In the genomic region with DNA sequence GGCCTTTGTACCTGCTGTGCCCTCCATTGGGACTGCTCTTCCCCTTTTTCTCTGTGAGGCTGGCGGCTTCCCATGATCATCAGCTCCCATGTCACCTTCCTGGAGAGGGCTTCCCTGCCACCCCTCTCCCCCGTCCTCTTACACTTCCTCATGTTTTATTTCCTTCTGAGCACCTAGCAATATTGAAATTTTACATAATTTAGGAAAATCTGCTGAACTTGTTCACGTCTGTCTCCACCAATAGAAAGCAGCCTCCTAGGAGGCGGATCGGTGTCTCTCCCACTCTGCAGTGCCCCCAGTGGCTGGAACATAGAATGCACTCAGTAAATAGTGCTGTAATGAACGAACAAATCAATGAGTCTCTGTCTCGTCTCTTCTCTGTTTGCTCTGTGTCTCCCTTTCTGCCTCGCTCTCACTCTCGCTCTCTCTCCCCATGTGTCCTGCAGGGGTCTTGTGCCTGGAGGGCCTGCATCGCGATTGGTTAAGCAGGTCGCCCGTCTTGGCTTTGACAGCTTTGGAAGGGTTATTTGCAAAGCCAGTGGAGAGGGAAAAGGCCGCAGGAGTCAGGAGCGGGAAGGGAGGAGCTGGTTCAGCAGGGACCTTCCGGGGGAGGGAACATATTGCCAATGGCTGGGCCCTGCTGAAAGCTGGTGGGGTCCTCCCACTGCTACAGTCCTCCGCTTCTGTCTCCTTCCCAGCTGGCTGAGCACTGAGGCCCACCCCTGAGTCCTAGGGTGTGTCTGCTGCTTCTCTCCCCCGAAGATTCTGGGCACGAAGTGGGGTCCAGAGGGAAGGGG, we compare ENCODE assay signal across 1 cellular context.
A peak's percentile ranks its signal among the peaks of the same experiment; 100 is the strongest.
TF ChIP-seq lines count a peak whose summit lies in the region.

No MANE protein-coding gene starts in this region.

TF ChIP-seq in HepG2, 621 proteins besides CTCF, POLR2A, EP300 and RAD21 (continued from another document and continues in another):
- 0 out of 2 replicates have a peak, but pooled peaks have one; percentile 39 for TF ChIP-seq ZNF616 (CRISPR knock-in tag; IDR thresholded peaks at IDR 0.05; ENCODE audit: low read depth)
- TF ChIP-seq, protein P1, sequence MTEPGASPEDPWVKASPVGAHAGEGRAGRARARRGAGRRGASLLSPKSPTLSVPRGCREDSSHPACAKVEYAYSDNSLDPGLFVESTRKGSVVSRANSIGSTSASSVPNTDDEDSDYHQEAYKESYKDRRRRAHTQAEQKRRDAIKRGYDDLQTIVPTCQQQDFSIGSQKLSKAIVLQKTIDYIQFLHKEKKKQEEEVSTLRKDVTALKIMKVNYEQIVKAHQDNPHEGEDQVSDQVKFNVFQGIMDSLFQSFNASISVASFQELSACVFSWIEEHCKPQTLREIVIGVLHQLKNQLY (CRISPR knock-in tag; IDR thresholded peaks at IDR 0.05): 0 out of 2 replicates have a peak, but pooled peaks have one; percentile 8
- TF ChIP-seq TBP (CRISPR knock-in tag; IDR thresholded peaks at IDR 0.05): no peak
- TF ChIP-seq FOXO1 (CRISPR knock-in tag; IDR thresholded peaks at IDR 0.05): no peak
- TF ChIP-seq ZC3H4 (CRISPR knock-in tag; IDR thresholded peaks at IDR 0.05; ENCODE audit: borderline replicate concordance): no peak; the same call in 1 of the 2 replicates
- peak; percentile 83 for TF ChIP-seq TEAD3 (CRISPR knock-in tag; optimal IDR thresholded peaks at IDR 0.05; ENCODE audit: borderline replicate concordance)
- peak; percentile 72 for TF ChIP-seq SP2 (CRISPR knock-in tag; IDR thresholded peaks at IDR 0.05)
- 0 out of 2 replicates have a peak, but pooled peaks have one; percentile 17 for TF ChIP-seq ZNF225 (CRISPR knock-in tag; IDR thresholded peaks at IDR 0.05)
- peak; percentile 90 for TF ChIP-seq PHF21A (CRISPR knock-in tag; IDR thresholded peaks at IDR 0.05)
- TF ChIP-seq HDAC2 (CRISPR knock-in tag; IDR thresholded peaks at IDR 0.05): peak; percentile 85
- peak; percentile 50 for TF ChIP-seq POGZ (CRISPR knock-in tag; IDR thresholded peaks at IDR 0.05)
- TF ChIP-seq, protein P2, sequence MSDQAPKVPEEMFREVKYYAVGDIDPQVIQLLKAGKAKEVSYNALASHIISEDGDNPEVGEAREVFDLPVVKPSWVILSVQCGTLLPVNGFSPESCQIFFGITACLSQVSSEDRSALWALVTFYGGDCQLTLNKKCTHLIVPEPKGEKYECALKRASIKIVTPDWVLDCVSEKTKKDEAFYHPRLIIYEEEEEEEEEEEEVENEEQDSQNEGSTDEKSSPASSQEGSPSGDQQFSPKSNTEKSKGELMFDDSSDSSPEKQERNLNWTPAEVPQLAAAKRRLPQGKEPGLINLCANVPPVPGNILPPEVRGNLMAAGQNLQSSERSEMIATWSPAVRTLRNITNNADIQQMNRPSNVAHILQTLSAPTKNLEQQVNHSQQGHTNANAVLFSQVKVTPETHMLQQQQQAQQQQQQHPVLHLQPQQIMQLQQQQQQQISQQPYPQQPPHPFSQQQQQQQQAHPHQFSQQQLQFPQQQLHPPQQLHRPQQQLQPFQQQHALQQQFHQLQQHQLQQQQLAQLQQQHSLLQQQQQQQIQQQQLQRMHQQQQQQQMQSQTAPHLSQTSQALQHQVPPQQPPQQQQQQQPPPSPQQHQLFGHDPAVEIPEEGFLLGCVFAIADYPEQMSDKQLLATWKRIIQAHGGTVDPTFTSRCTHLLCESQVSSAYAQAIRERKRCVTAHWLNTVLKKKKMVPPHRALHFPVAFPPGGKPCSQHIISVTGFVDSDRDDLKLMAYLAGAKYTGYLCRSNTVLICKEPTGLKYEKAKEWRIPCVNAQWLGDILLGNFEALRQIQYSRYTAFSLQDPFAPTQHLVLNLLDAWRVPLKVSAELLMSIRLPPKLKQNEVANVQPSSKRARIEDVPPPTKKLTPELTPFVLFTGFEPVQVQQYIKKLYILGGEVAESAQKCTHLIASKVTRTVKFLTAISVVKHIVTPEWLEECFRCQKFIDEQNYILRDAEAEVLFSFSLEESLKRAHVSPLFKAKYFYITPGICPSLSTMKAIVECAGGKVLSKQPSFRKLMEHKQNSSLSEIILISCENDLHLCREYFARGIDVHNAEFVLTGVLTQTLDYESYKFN (CRISPR knock-in tag; conservative IDR thresholded peaks at IDR 0.05): peak; percentile 22; the same call in 1 of the 2 replicates
- no peak for TF ChIP-seq SNRNP70 (IDR thresholded peaks at IDR 0.05; ENCODE audit: low read depth, low read length)
- peak; percentile 81 for TF ChIP-seq CCAR2 (optimal IDR thresholded peaks at IDR 0.05; ENCODE audit: low read depth, low read length)
- TF ChIP-seq ZNF383 (CRISPR knock-in tag; IDR thresholded peaks at IDR 0.05; ENCODE audit: borderline replicate concordance): no peak
- 0 out of 4 replicates have a peak, but pooled peaks of 1 of the 2 experiments have one; percentile 45 for TF ChIP-seq KLF16 (CRISPR knock-in tag; IDR thresholded peaks at IDR 0.05)
- TF ChIP-seq ATF1 (CRISPR knock-in tag; IDR thresholded peaks at IDR 0.05): 0 out of 2 replicates have a peak, but pooled peaks have one; percentile 35
- peak; percentile 69; the same call in 1 of the 2 replicates for TF ChIP-seq ARNT2 (CRISPR knock-in tag; IDR thresholded peaks at IDR 0.05; ENCODE audit: low read depth)
- TF ChIP-seq ZMAT3 (CRISPR knock-in tag; conservative IDR thresholded peaks at IDR 0.05): 0 out of 2 replicates have a peak, but pooled peaks have one; percentile 66
- TF ChIP-seq ZBTB7A (CRISPR knock-in tag; IDR thresholded peaks at IDR 0.05): 0 out of 2 replicates have a peak, but pooled peaks have one; percentile 50
- peak; percentile 57; the same call in 1 of the 2 replicates for TF ChIP-seq SP5 (CRISPR knock-in tag; IDR thresholded peaks at IDR 0.05; ENCODE audit: borderline replicate concordance, low read depth)
- TF ChIP-seq SMC3 (IDR thresholded peaks at IDR 0.05; ENCODE audit: low read length): peak; percentile 46
- no peak for TF ChIP-seq SOX13 (IDR thresholded peaks at IDR 0.05)
- peak in 1 of 2 experiments; percentile 56; a peak in 1 of 4 replicates for TF ChIP-seq SOX13 (CRISPR knock-in tag; conservative IDR thresholded peaks at IDR 0.05 in 1 of 2, IDR thresholded peaks at IDR 0.05 in 1 of 2)
- TF ChIP-seq HOXA7 (CRISPR knock-in tag; IDR thresholded peaks at IDR 0.05): 0 out of 2 replicates have a peak, but pooled peaks have one; percentile 34
- TF ChIP-seq LCORL (IDR thresholded peaks at IDR 0.05): no peak
- TF ChIP-seq LCORL (CRISPR knock-in tag; IDR thresholded peaks at IDR 0.05): peak; percentile 65; the same call in 1 of the 2 replicates
- TF ChIP-seq ZNF773 (CRISPR knock-in tag; IDR thresholded peaks at IDR 0.05; ENCODE audit: borderline replicate concordance): 0 out of 2 replicates have a peak, but pooled peaks have one; percentile 63
- peak; percentile 45; the same call in 1 of the 2 replicates for TF ChIP-seq MIER3 (CRISPR knock-in tag; IDR thresholded peaks at IDR 0.05; ENCODE audit: borderline replicate concordance)
- TF ChIP-seq BCL6 (CRISPR knock-in tag; IDR thresholded peaks at IDR 0.05): peak; percentile 68
- TF ChIP-seq CREB1 (IDR thresholded peaks at IDR 0.05): no peak; the same call in 1 of the 2 replicates
- TF ChIP-seq CREB1 (CRISPR knock-in tag; IDR thresholded peaks at IDR 0.05): peak; percentile 78
- TF ChIP-seq, protein P3, sequence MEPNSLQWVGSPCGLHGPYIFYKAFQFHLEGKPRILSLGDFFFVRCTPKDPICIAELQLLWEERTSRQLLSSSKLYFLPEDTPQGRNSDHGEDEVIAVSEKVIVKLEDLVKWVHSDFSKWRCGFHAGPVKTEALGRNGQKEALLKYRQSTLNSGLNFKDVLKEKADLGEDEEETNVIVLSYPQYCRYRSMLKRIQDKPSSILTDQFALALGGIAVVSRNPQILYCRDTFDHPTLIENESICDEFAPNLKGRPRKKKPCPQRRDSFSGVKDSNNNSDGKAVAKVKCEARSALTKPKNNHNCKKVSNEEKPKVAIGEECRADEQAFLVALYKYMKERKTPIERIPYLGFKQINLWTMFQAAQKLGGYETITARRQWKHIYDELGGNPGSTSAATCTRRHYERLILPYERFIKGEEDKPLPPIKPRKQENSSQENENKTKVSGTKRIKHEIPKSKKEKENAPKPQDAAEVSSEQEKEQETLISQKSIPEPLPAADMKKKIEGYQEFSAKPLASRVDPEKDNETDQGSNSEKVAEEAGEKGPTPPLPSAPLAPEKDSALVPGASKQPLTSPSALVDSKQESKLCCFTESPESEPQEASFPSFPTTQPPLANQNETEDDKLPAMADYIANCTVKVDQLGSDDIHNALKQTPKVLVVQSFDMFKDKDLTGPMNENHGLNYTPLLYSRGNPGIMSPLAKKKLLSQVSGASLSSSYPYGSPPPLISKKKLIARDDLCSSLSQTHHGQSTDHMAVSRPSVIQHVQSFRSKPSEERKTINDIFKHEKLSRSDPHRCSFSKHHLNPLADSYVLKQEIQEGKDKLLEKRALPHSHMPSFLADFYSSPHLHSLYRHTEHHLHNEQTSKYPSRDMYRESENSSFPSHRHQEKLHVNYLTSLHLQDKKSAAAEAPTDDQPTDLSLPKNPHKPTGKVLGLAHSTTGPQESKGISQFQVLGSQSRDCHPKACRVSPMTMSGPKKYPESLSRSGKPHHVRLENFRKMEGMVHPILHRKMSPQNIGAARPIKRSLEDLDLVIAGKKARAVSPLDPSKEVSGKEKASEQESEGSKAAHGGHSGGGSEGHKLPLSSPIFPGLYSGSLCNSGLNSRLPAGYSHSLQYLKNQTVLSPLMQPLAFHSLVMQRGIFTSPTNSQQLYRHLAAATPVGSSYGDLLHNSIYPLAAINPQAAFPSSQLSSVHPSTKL (CRISPR knock-in tag; IDR thresholded peaks at IDR 0.05): peak; percentile 60; the same call in 1 of the 2 replicates
- TF ChIP-seq PPARG (CRISPR knock-in tag; conservative IDR thresholded peaks at IDR 0.05): peak; percentile 70
- TF ChIP-seq HOXA5 (CRISPR knock-in tag; IDR thresholded peaks at IDR 0.05): peak; percentile 29; the same call in 1 of the 2 replicates
- no peak for TF ChIP-seq KDM6A (CRISPR knock-in tag; IDR thresholded peaks at IDR 0.05; ENCODE audit: low read depth)
- TF ChIP-seq ZFX (CRISPR knock-in tag; IDR thresholded peaks at IDR 0.05; ENCODE audit: low read depth): peak; percentile 83
- TF ChIP-seq, protein P4, sequence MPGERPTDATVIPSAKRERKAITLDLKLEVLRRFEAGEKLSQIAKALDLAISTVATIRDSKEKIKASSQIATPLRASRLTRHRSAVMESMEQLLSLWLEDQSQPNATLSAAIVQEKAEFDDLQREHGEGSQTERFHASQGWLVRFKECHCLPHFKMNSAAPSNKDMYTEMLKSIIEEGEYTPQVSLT (CRISPR knock-in tag; IDR thresholded peaks at IDR 0.05; ENCODE audit: borderline replicate concordance, low read depth): no peak
- no peak for TF ChIP-seq SNAI1 (CRISPR knock-in tag; IDR thresholded peaks at IDR 0.05; ENCODE audit: borderline replicate concordance)
- TF ChIP-seq ZNF781 (CRISPR knock-in tag; IDR thresholded peaks at IDR 0.05; ENCODE audit: borderline replicate concordance, not compliant biosample characterization): peak; percentile 77
- TF ChIP-seq CBX2 (IDR thresholded peaks at IDR 0.05; ENCODE audit: low read depth, low read length): no peak
- no peak for TF ChIP-seq CBX2 (CRISPR knock-in tag; IDR thresholded peaks at IDR 0.05; ENCODE audit: low read depth)
- 0 out of 2 replicates have a peak, but pooled peaks have one; percentile 35 for TF ChIP-seq KMT2A (CRISPR knock-in tag; IDR thresholded peaks at IDR 0.05)
- TF ChIP-seq BORCS8-MEF2B (CRISPR knock-in tag; IDR thresholded peaks at IDR 0.05): peak; percentile 86; the same call in 1 of the 2 replicates
- TF ChIP-seq, protein P5, sequence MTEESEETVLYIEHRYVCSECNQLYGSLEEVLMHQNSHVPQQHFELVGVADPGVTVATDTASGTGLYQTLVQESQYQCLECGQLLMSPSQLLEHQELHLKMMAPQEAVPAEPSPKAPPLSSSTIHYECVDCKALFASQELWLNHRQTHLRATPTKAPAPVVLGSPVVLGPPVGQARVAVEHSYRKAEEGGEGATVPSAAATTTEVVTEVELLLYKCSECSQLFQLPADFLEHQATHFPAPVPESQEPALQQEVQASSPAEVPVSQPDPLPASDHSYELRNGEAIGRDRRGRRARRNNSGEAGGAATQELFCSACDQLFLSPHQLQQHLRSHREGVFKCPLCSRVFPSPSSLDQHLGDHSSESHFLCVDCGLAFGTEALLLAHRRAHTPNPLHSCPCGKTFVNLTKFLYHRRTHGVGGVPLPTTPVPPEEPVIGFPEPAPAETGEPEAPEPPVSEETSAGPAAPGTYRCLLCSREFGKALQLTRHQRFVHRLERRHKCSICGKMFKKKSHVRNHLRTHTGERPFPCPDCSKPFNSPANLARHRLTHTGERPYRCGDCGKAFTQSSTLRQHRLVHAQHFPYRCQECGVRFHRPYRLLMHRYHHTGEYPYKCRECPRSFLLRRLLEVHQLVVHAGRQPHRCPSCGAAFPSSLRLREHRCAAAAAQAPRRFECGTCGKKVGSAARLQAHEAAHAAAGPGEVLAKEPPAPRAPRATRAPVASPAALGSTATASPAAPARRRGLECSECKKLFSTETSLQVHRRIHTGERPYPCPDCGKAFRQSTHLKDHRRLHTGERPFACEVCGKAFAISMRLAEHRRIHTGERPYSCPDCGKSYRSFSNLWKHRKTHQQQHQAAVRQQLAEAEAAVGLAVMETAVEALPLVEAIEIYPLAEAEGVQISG (CRISPR knock-in tag; IDR thresholded peaks at IDR 0.05): peak; percentile 62; the same call in 1 of the 2 replicates
- peak; percentile 25; the same call in 1 of the 2 replicates for TF ChIP-seq CHD4 (IDR thresholded peaks at IDR 0.05; ENCODE audit: borderline replicate concordance, low read length)
- TF ChIP-seq, protein P6, sequence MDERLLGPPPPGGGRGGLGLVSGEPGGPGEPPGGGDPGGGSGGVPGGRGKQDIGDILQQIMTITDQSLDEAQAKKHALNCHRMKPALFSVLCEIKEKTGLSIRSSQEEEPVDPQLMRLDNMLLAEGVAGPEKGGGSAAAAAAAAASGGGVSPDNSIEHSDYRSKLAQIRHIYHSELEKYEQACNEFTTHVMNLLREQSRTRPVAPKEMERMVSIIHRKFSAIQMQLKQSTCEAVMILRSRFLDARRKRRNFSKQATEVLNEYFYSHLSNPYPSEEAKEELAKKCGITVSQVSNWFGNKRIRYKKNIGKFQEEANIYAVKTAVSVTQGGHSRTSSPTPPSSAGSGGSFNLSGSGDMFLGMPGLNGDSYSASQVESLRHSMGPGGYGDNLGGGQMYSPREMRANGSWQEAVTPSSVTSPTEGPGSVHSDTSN (CRISPR knock-in tag; IDR thresholded peaks at IDR 0.05): peak; percentile 83
- TF ChIP-seq ZNF598 (CRISPR knock-in tag; IDR thresholded peaks at IDR 0.05; ENCODE audit: borderline replicate concordance): peak; percentile 20
- TF ChIP-seq PAX8 (CRISPR knock-in tag; IDR thresholded peaks at IDR 0.05; ENCODE audit: borderline replicate concordance): no peak
- TF ChIP-seq FIP1L1 (IDR thresholded peaks at IDR 0.05; ENCODE audit: borderline replicate concordance, insufficient read depth, low read depth, low read length): 0 out of 2 replicates have a peak, but pooled peaks have one; percentile 7
- TF ChIP-seq ZBTB20 (CRISPR knock-in tag; IDR thresholded peaks at IDR 0.05; ENCODE audit: borderline replicate concordance, low read depth): peak; percentile 55
- no peak for TF ChIP-seq ZNF816 (CRISPR knock-in tag; IDR thresholded peaks at IDR 0.05; ENCODE audit: borderline replicate concordance)
